11 cellular contexts compared by ENCODE assay signal in genomic region chr17:75847595-75848522, GRCh38. TPM values are rescaled to one million over a fixed set of nuclear protein-coding genes. Genes with fewer than 3 reads are reported as not detected.
DNase-seq lines count a peak whose midpoint lies in the region; ATAC-seq and TF ChIP-seq lines count a peak whose summit lies in the region.
"Had no signal": no experiment of that assay in that cellular context is flagged by ENCODE, and none has a peak within 500 bp of the region (broad histone marks: within the 10 kb centered on the region; RNA-seq: fewer than 3 reads in every experiment).

No MANE protein-coding gene starts in this region.

- H3K9me3 Mint-ChIP-seq in naive thymus-derived CD8-positive, alpha-beta T cell, result no peaks in the 10 kb centered on the region
- H3K9me3 Mint-ChIP-seq: memory B cell had no signal

- peaks cover 7 to 36% (median 30%) of the 10 kb centered on the region in 4 donors for H3K4me1 Mint-ChIP-seq in naive thymus-derived CD8-positive, alpha-beta T cell

- H3K36me3 ChIP-seq in heart right ventricle, result peaks cover 0 to 77% (median 34%) of the 10 kb centered on the region in 9 donors
- H3K36me3 ChIP-seq in upper lobe of left lung, result peaks cover 41 to 69% (median 58%) of the 10 kb centered on the region in 4 donors

- POLR2A ChIA-PET in naive thymus-derived CD8-positive, alpha-beta T cell (lab: Charles Lee), result interaction anchor here (0.8 to 8.6 kb wide), 10 partner anchors 7 to 94 kb away, joined by 3 to 122 read pairs (median 5); partner anchors contain the start of genes TRIM47, TRIM65, UNK and WBP2

- H3K27me3 Mint-ChIP-seq in naive thymus-derived CD8-positive, alpha-beta T cell, result no peaks in the 10 kb centered on the region
- H3K27me3 Mint-ChIP-seq: memory B cell had no signal

- WGBS in heart right ventricle, 2 donors, result 83 to 84% methylated on average over 24 to 25 of the region's 25 CpGs
- WGBS in upper lobe of left lung, 2 donors, result 88 to 89% methylated on average over 24 to 25 of the region's 25 CpGs

- H3K27ac ChIP-seq in heart right ventricle (peak overlapping the region; percentile 54 to 92 (median 86)), angular gyrus (ENCODE audit: low read depth, low read length) (peak overlapping the region; percentile 44), upper lobe of left lung (peak overlapping the region; percentile 88 to 96 (median 94))
- H3K27ac ChIP-seq: SJCRH30 had no signal

- H3K27me3 ChIP-seq in heart right ventricle, result no peaks in the 10 kb centered on the region
- H3K27me3 ChIP-seq in upper lobe of left lung, result no peaks in the 10 kb centered on the region
- H3K27me3 ChIP-seq: SJCRH30 had no signal

- no peak for TF ChIP-seq CTCF in heart right ventricle (IDR thresholded peaks at IDR 0.05)
- TF ChIP-seq CTCF in upper lobe of left lung (IDR thresholded peaks at IDR 0.05), result no peak

- TF ChIP-seq POLR2A in upper lobe of left lung (IDR thresholded peaks at IDR 0.05), result no peak

- peaks cover 0 to 55% (median 8%) of the 10 kb centered on the region in 3 donors for H3K36me3 Mint-ChIP-seq in naive thymus-derived CD8-positive, alpha-beta T cell

- H3K27ac Mint-ChIP-seq in naive thymus-derived CD8-positive, alpha-beta T cell, result peak overlapping the region in 9 of 10 donors; percentile 51 to 90 (median 72)
- H3K27ac Mint-ChIP-seq: memory B cell had no signal

- peak overlapping the region in 3 of 10 donors; percentile 19 to 58 (median 29) for H3K4me3 Mint-ChIP-seq in naive thymus-derived CD8-positive, alpha-beta T cell
- H3K4me3 Mint-ChIP-seq: memory B cell had no signal

- peaks cover 59 to 94% (median 87%) of the 10 kb centered on the region in 9 donors for H3K4me1 ChIP-seq in heart right ventricle
- peaks cover 66 to 73% (median 68%) of the 10 kb centered on the region in 4 donors for H3K4me1 ChIP-seq in upper lobe of left lung

- no peak for TF ChIP-seq EP300 in upper lobe of left lung (IDR thresholded peaks at IDR 0.05)

- H3K9me3 ChIP-seq in heart right ventricle (no peaks in the 10 kb centered on the region), upper lobe of left lung (no peaks in the 10 kb centered on the region)
- H3K9me3 ChIP-seq: SJCRH30 had no signal

- ATAC-seq in heart right ventricle (no peak), Right ventricle myocardium inferior (no peak), upper lobe of left lung (ENCODE audit: low FRiP score in 2 of 2) (no peak), GM19467 (IDR thresholded peaks at IDR 0.05; ENCODE audit: unreplicated experiment) (no peak), GM18520 (IDR thresholded peaks at IDR 0.05; ENCODE audit: unreplicated experiment) (no peak)
- no peak for ATAC-seq in naive thymus-derived CD8-positive, alpha-beta T cell

- H3K4me3 ChIP-seq in heart right ventricle, result no peak overlapping the region
- H3K4me3 ChIP-seq in upper lobe of left lung, result no peak overlapping the region
- H3K4me3 ChIP-seq: SJCRH30 had no signal

- DNase-seq in heart right ventricle, result no peak
- no peak for DNase-seq in Right ventricle myocardium inferior (ENCODE audit: missing footprints)
- DNase-seq in naive thymus-derived CD8-positive, alpha-beta T cell, result no peak
- DNase-seq in upper lobe of left lung, result no peak
- DNase-seq in activated CD8-positive, alpha-beta memory T cell treated with anti-CD3 and anti-CD28 coated beads, Interleukin-2, amount 50 U/mL, for 48 hours, result no peak
- DNase-seq: GF-D8 had no signal

- intact Hi-C loops in heart right ventricle (cut with DNase I), result loop anchor here in 1 of 10 donors (5.0 kb wide), 1 partner anchor 71 kb away; a partner anchor contains a TSS
- intact Hi-C loops in Right ventricle myocardium inferior (cut with DNase I), result no loop called here

RNA-seq across cellular contexts. Expression of gene UNC13D, which starts 3.7 kb away (rescaled TPM):
- total RNA-seq in heart right ventricle, result 10 to 100 TPM in 3 of 10 donors, 1 to 10 TPM in 7; 5.5 to 20.7 (median 8.5) TPM
- polyA plus RNA-seq in heart right ventricle, result 10 to 100 TPM in 1 of 2 donors, 1 to 10 TPM in 1; 3.0 to 12.6 TPM
- 10.7 TPM for total RNA-seq in Right ventricle myocardium inferior
- total RNA-seq in naive thymus-derived CD8-positive, alpha-beta T cell, result 100 to 1,000 TPM; 147 to 153 TPM
- polyA plus RNA-seq in naive thymus-derived CD8-positive, alpha-beta T cell, result 10 to 100 TPM; 50.3 to 78.0 (median 54.0) TPM
- total RNA-seq in upper lobe of left lung, result 100 to 1,000 TPM in 4 of 6 donors, 10 to 100 TPM in 2; 38.0 to 243 (median 123) TPM

RNA-seq across cellular contexts. Expression of gene WBP2, which starts 7.3 kb away (rescaled TPM):
- total RNA-seq in heart right ventricle (100 to 1,000 TPM; 130 to 210 (median 173) TPM), Right ventricle myocardium inferior (151 TPM), upper lobe of left lung (100 to 1,000 TPM in 2 of 6 donors, 10 to 100 TPM in 4; 70.1 to 183 (median 87.8) TPM)
- 100 to 1,000 TPM; 155 to 205 TPM for polyA plus RNA-seq in heart right ventricle
- 100 to 1,000 TPM; 152 to 156 TPM for total RNA-seq in naive thymus-derived CD8-positive, alpha-beta T cell
- 10 to 100 TPM; 58.1 to 95.1 (median 70.6) TPM for polyA plus RNA-seq in naive thymus-derived CD8-positive, alpha-beta T cell

RNA-seq across cellular contexts. Expression of gene TRIM47, which starts 30.5 kb away (rescaled TPM):
- total RNA-seq in heart right ventricle (10 to 100 TPM in 9 of 10 donors, 1 to 10 TPM in 1; 9.3 to 53.1 (median 21.5) TPM), Right ventricle myocardium inferior (39.4 TPM), upper lobe of left lung (10 to 100 TPM; 20.1 to 55.6 (median 33.3) TPM)
- polyA plus RNA-seq in heart right ventricle, result 10 to 100 TPM; 22.4 to 48.7 TPM
- total RNA-seq in naive thymus-derived CD8-positive, alpha-beta T cell, result 1 to 10 TPM; 9.7 to 9.9 TPM
- polyA plus RNA-seq in naive thymus-derived CD8-positive, alpha-beta T cell, result 1 to 10 TPM; 1.9 to 8.5 (median 4.2) TPM

RNA-seq across cellular contexts. Expression of gene TRIM65, which starts 48.9 kb away (rescaled TPM):
- total RNA-seq in heart right ventricle, result 10 to 100 TPM in 1 of 10 donors, 1 to 10 TPM in 9; 5.1 to 12.7 (median 8.9) TPM
- 10 to 100 TPM in 1 of 2 donors, 1 to 10 TPM in 1; 5.6 to 16.7 TPM for polyA plus RNA-seq in heart right ventricle
- total RNA-seq in Right ventricle myocardium inferior, result 11.3 TPM
- 10 to 100 TPM; 34.5 to 40.9 TPM for total RNA-seq in naive thymus-derived CD8-positive, alpha-beta T cell
- 10 to 100 TPM; 13.4 to 31.8 (median 18.9) TPM for polyA plus RNA-seq in naive thymus-derived CD8-positive, alpha-beta T cell
- 10 to 100 TPM; 23.4 to 35.1 (median 28.2) TPM for total RNA-seq in upper lobe of left lung

RNA-seq across cellular contexts. Expression of gene MRPL38, which starts 56.8 kb away (rescaled TPM):
- total RNA-seq in heart right ventricle, result 100 to 1,000 TPM in 4 of 10 donors, 10 to 100 TPM in 6; 89.6 to 144 (median 96.5) TPM
- polyA plus RNA-seq in heart right ventricle, result 100 to 1,000 TPM in 1 of 2 donors, 10 to 100 TPM in 1; 86.0 to 160 TPM
- total RNA-seq in Right ventricle myocardium inferior, result 115 TPM
- 100 to 1,000 TPM; 167 to 178 TPM for total RNA-seq in naive thymus-derived CD8-positive, alpha-beta T cell
- 10 to 100 TPM; 56.4 to 78.7 (median 64.7) TPM for polyA plus RNA-seq in naive thymus-derived CD8-positive, alpha-beta T cell
- total RNA-seq in upper lobe of left lung, result 100 to 1,000 TPM in 1 of 6 donors, 10 to 100 TPM in 5; 35.4 to 115 (median 77.0) TPM

Comparison
In these comparisons a context has a peak if more than half of its experiments do, and no peak if none do; other contexts are left out.
1. H3K27ac ChIP-seq: peak in every context shown above with its lines; median percentile 94 in upper lobe of left lung; 86 in heart right ventricle; 44 in angular gyrus.